Comparison of ENCODE assay signal across 10 cellular contexts in genomic region chr14:23468704-23469126, GRCh38. TPM values are rescaled to one million over a fixed set of nuclear protein-coding genes. Genes with fewer than 3 reads are reported as not detected.
DNase-seq lines count a peak whose midpoint lies in the region; ATAC-seq and TF ChIP-seq lines count a peak whose summit lies in the region.
"Had no signal": no experiment of that assay in that cellular context is flagged by ENCODE, and none has a peak within 500 bp of the region (broad histone marks: within the 10 kb centered on the region; RNA-seq: fewer than 3 reads in every experiment).

No MANE protein-coding gene starts in this region.

- H3K9me3 Mint-ChIP-seq in activated CD4-positive, alpha-beta T cell treated with anti-CD3 and anti-CD28 coated beads for 36 hours (ENCODE audit: low read depth) = no peaks in the 10 kb centered on the region
- no peaks in the 10 kb centered on the region for H3K9me3 Mint-ChIP-seq in activated CD4-positive, alpha-beta T cell treated with anti-CD3 and anti-CD28 coated beads, Interleukin-2, amount 10 ng/mL, durations not matched to agents 7 days and 5 days
- no peaks in the 10 kb centered on the region for H3K9me3 Mint-ChIP-seq in activated naive CD4-positive, alpha-beta T cell treated with anti-CD3 and anti-CD28 coated beads for 36 hours
- H3K9me3 Mint-ChIP-seq in effector memory CD8-positive, alpha-beta T cell = no peaks in the 10 kb centered on the region

- no peaks in the 10 kb centered on the region for H3K27me3 ChIP-seq in tibial nerve

- H3K4me3 ChIP-seq in astrocyte of the spinal cord (ENCODE audit: low read depth, low read length) (peak overlapping the region; percentile 92), tibial nerve (peak overlapping the region; percentile 31 to 96 (median 62))

- no peak overlapping the region for H3K27ac Mint-ChIP-seq in activated CD4-positive, alpha-beta T cell treated with anti-CD3 and anti-CD28 coated beads for 36 hours
- H3K27ac Mint-ChIP-seq in activated CD4-positive, alpha-beta T cell treated with anti-CD3 and anti-CD28 coated beads, Interleukin-2, amount 10 ng/mL, durations not matched to agents 7 days and 5 days = no peak overlapping the region
- no peak overlapping the region for H3K27ac Mint-ChIP-seq in activated naive CD4-positive, alpha-beta T cell treated with anti-CD3 and anti-CD28 coated beads for 36 hours
- no peak overlapping the region for H3K27ac Mint-ChIP-seq in effector memory CD8-positive, alpha-beta T cell
- H3K27ac Mint-ChIP-seq: CD14-positive monocyte had no signal

- POLR2A ChIA-PET in activated CD4-positive, alpha-beta T cell treated with anti-CD3 and anti-CD28 coated beads for 36 hours (lab: Charles Lee) = no interaction called here
- POLR2A ChIA-PET in activated CD4-positive, alpha-beta T cell treated with anti-CD3 and anti-CD28 coated beads, Interleukin-2, amount 10 ng/mL, durations not matched to agents 7 days and 5 days (lab: Charles Lee) = interaction anchor here (1.0 kb wide), 1 partner anchor 148 kb away, joined by 3 read pairs; the partner anchor contains the start of gene PABPN1

- DNase-seq in activated CD4-positive, alpha-beta T cell treated with anti-CD3 and anti-CD28 coated beads for 36 hours = no peak
- no peak for DNase-seq in activated CD4-positive, alpha-beta T cell treated with anti-CD3 and anti-CD28 coated beads, Interleukin-2, amount 10 ng/mL, durations not matched to agents 7 days and 5 days
- no peak for DNase-seq in astrocyte of the spinal cord (ENCODE audit: low read depth, low spot score)
- DNase-seq in left kidney (ENCODE audit: low read depth, low spot score) = peak; percentile 14
- DNase-seq in tibial nerve (ENCODE audit: low spot score in 2 of 2) = no peak
- no peak for DNase-seq in activated naive CD4-positive, alpha-beta T cell treated with anti-CD3 and anti-CD28 coated beads for 36 hours
- no peak for DNase-seq in effector memory CD8-positive, alpha-beta T cell

- no peaks in the 10 kb centered on the region for H3K9me3 ChIP-seq in tibial nerve

- H3K36me3 Mint-ChIP-seq in activated CD4-positive, alpha-beta T cell treated with anti-CD3 and anti-CD28 coated beads for 36 hours (ENCODE audit: low read depth) = peaks cover 18% of the 10 kb centered on the region
- peaks cover 11% of the 10 kb centered on the region for H3K36me3 Mint-ChIP-seq in activated CD4-positive, alpha-beta T cell treated with anti-CD3 and anti-CD28 coated beads, Interleukin-2, amount 10 ng/mL, durations not matched to agents 7 days and 5 days (ENCODE audit: low read depth)
- peaks cover 8% of the 10 kb centered on the region for H3K36me3 Mint-ChIP-seq in activated naive CD4-positive, alpha-beta T cell treated with anti-CD3 and anti-CD28 coated beads for 36 hours (ENCODE audit: low read depth)
- H3K36me3 Mint-ChIP-seq in effector memory CD8-positive, alpha-beta T cell (ENCODE audit: insufficient read depth) = peaks cover 41% of the 10 kb centered on the region

- peaks cover 0 to 31% (median 8%) of the 10 kb centered on the region in 3 donors for H3K36me3 ChIP-seq in tibial nerve

- ATAC-seq in activated CD4-positive, alpha-beta T cell treated with anti-CD3 and anti-CD28 coated beads for 36 hours = peak; percentile 0
- no peak for ATAC-seq in effector memory CD8-positive, alpha-beta T cell (replicated peaks)
- no peak for ATAC-seq in HG03571 (IDR thresholded peaks at IDR 0.05; ENCODE audit: unreplicated experiment)

- CTCF ChIA-PET in activated CD4-positive, alpha-beta T cell treated with anti-CD3 and anti-CD28 coated beads for 36 hours (lab: Charles Lee) = interaction anchor here (0.6 to 4.2 kb wide), 13 partner anchors 11 to 498 kb away, joined by 3 to 31 read pairs (median 4); partner anchors contain the start of genes PABPN1 and ZFHX2
- CTCF ChIA-PET in activated CD4-positive, alpha-beta T cell treated with anti-CD3 and anti-CD28 coated beads, Interleukin-2, amount 10 ng/mL, durations not matched to agents 7 days and 5 days (lab: Charles Lee) = interaction anchor here (0.8 to 1.3 kb wide), 4 partner anchors 10 to 91 kb away, joined by 3 to 5 read pairs (median 4); no protein-coding TSS in a partner anchor
- CTCF ChIA-PET in activated naive CD4-positive, alpha-beta T cell treated with anti-CD3 and anti-CD28 coated beads for 36 hours (lab: Charles Lee) = interaction anchor here (0.7 to 1.1 kb wide), 6 partner anchors 20 to 1250 kb away, joined by 3 to 5 read pairs (median 3); no protein-coding TSS in a partner anchor

- 77 to 78% methylated on average over 15 of the region's 15 CpGs for WGBS in tibial nerve, 2 donors

- TF ChIP-seq CTCF in astrocyte of the spinal cord (IDR thresholded peaks at IDR 0.05; ENCODE audit: low read depth, low read length) (no peak), tibial nerve (IDR thresholded peaks at IDR 0.05) (no peak)

- TF ChIP-seq POLR2A in tibial nerve (IDR thresholded peaks at IDR 0.05) = no peak

- no peak overlapping the region for H3K4me3 Mint-ChIP-seq in activated CD4-positive, alpha-beta T cell treated with anti-CD3 and anti-CD28 coated beads for 36 hours
- H3K4me3 Mint-ChIP-seq in activated CD4-positive, alpha-beta T cell treated with anti-CD3 and anti-CD28 coated beads, Interleukin-2, amount 10 ng/mL, durations not matched to agents 7 days and 5 days = no peak overlapping the region
- H3K4me3 Mint-ChIP-seq in activated naive CD4-positive, alpha-beta T cell treated with anti-CD3 and anti-CD28 coated beads for 36 hours = no peak overlapping the region
- H3K4me3 Mint-ChIP-seq in effector memory CD8-positive, alpha-beta T cell = no peak overlapping the region

- peaks cover 0 to 22% (median 8%) of the 10 kb centered on the region in 4 donors for H3K4me1 ChIP-seq in tibial nerve

- in situ Hi-C loops in astrocyte of the spinal cord (cut with HindIII; ENCODE audit: low sequenced_read_pairs) = no loop called here

- peaks cover 11% of the 10 kb centered on the region for H3K4me1 Mint-ChIP-seq in activated CD4-positive, alpha-beta T cell treated with anti-CD3 and anti-CD28 coated beads for 36 hours
- H3K4me1 Mint-ChIP-seq in activated CD4-positive, alpha-beta T cell treated with anti-CD3 and anti-CD28 coated beads, Interleukin-2, amount 10 ng/mL, durations not matched to agents 7 days and 5 days = peaks cover 12% of the 10 kb centered on the region
- H3K4me1 Mint-ChIP-seq in activated naive CD4-positive, alpha-beta T cell treated with anti-CD3 and anti-CD28 coated beads for 36 hours (ENCODE audit: low read depth) = peaks cover 11% of the 10 kb centered on the region
- H3K4me1 Mint-ChIP-seq in effector memory CD8-positive, alpha-beta T cell (ENCODE audit: low read depth in 2 of 2) = peaks cover 0 to 5% of the 10 kb centered on the region in 2 donors

- H3K27ac ChIP-seq in tibial nerve = peak overlapping the region; percentile 76 to 92 (median 84)

- intact Hi-C loops in activated CD4-positive, alpha-beta T cell treated with anti-CD3 and anti-CD28 coated beads for 36 hours (cut with DNase I, micrococcal nuclease) = loop anchor here (1.0 to 10.0 kb wide), 14 partner anchors 83 to 974 kb away; partner anchors contain the start of genes HOMEZ (in 2 of the 2), PABPN1 (in 2 of the 2), THTPA (in 2 of the 2) and ZFHX2 (in 2 of the 2)
- intact Hi-C loops in activated naive CD4-positive, alpha-beta T cell treated with anti-CD3 and anti-CD28 coated beads for 36 hours (cut with micrococcal nuclease) = loop anchor here (1.0 to 10.0 kb wide), 11 partner anchors 83 to 974 kb away; partner anchors contain the start of genes ACIN1, AP1G2, C14orf119 and HOMEZ

- no peak for TF ChIP-seq EP300 in tibial nerve (IDR thresholded peaks at IDR 0.05)

- H3K27me3 Mint-ChIP-seq in activated CD4-positive, alpha-beta T cell treated with anti-CD3 and anti-CD28 coated beads for 36 hours = no peaks in the 10 kb centered on the region
- H3K27me3 Mint-ChIP-seq in activated CD4-positive, alpha-beta T cell treated with anti-CD3 and anti-CD28 coated beads, Interleukin-2, amount 10 ng/mL, durations not matched to agents 7 days and 5 days = no peaks in the 10 kb centered on the region
- H3K27me3 Mint-ChIP-seq in activated naive CD4-positive, alpha-beta T cell treated with anti-CD3 and anti-CD28 coated beads for 36 hours (ENCODE audit: low read depth) = no peaks in the 10 kb centered on the region
- H3K27me3 Mint-ChIP-seq in effector memory CD8-positive, alpha-beta T cell = no peaks in the 10 kb centered on the region

RNA-seq across cellular contexts. Expression of gene NGDN, which starts 0.8 kb away (rescaled TPM):
- total RNA-seq in activated CD4-positive, alpha-beta T cell treated with anti-CD3 and anti-CD28 coated beads for 36 hours = 10 to 100 TPM; 53.0 to 57.8 TPM
- 10 to 100 TPM; 46.4 to 47.3 TPM for total RNA-seq in activated CD4-positive, alpha-beta T cell treated with anti-CD3 and anti-CD28 coated beads, Interleukin-2, amount 10 ng/mL, durations not matched to agents 7 days and 5 days
- 10 to 100 TPM; 35.8 to 45.6 (median 36.5) TPM for total RNA-seq in tibial nerve
- total RNA-seq in activated naive CD4-positive, alpha-beta T cell treated with anti-CD3 and anti-CD28 coated beads for 36 hours = 10 to 100 TPM; 38.9 to 40.8 TPM

RNA-seq across cellular contexts. Expression of gene MYH7, which starts 33.3 kb away (rescaled TPM):
- total RNA-seq in activated CD4-positive, alpha-beta T cell treated with anti-CD3 and anti-CD28 coated beads for 36 hours = under 1 TPM; 0.05 to 0.07 TPM
- under 1 TPM; 0.04 to 0.07 TPM for total RNA-seq in activated CD4-positive, alpha-beta T cell treated with anti-CD3 and anti-CD28 coated beads, Interleukin-2, amount 10 ng/mL, durations not matched to agents 7 days and 5 days
- total RNA-seq in tibial nerve = under 1 TPM in 1 of 4 donors, not detected in 3; 0.90 TPM
- not detected for total RNA-seq in activated naive CD4-positive, alpha-beta T cell treated with anti-CD3 and anti-CD28 coated beads for 36 hours
- total RNA-seq: RPMI7951 had no signal
